In genomic region chr4:25760048-25760447, GRCh38 we compare ENCODE assay signal across 27 cellular contexts.
"Had no signal": no experiment of that assay in that cellular context is flagged by ENCODE, and none has a peak within 500 bp of the region (broad histone marks: within the 10 kb centered on the region; RNA-seq: fewer than 3 reads in every experiment).

No MANE protein-coding gene starts in this region.

- H3K27me3 ChIP-seq: left lung, neural progenitor cell, neutrophil, tibial nerve, uterus had no signal

- H3K4me1 ChIP-seq: lower lobe of right lung, neural progenitor cell, parathyroid adenoma, psoas muscle, right atrium auricular region, tibial nerve, uterus had no signal

- H3K4me2 ChIP-seq: neural progenitor cell had no signal

- H3K27ac ChIP-seq: left lung, lower lobe of right lung, neural progenitor cell, neutrophil, parathyroid adenoma, psoas muscle, right atrium auricular region, skin epidermis, tibial nerve, uterus had no signal

- H3K4me3 ChIP-seq: left lung, lower lobe of right lung, neural progenitor cell, psoas muscle, right atrium auricular region, skin epidermis, tibial nerve, uterus had no signal

- H2AFZ ChIP-seq: neural progenitor cell, parathyroid adenoma had no signal

- H3K9me3 ChIP-seq: left lung, lower lobe of right lung, neutrophil, psoas muscle, right atrium auricular region, tibial nerve, uterus had no signal

- H3K79me2 ChIP-seq: parathyroid adenoma had no signal

- ATAC-seq: left colon, lower lobe of right lung, psoas muscle, sciatic nerve had no signal

- FAIRE-seq: islet of Langerhans, kidney had no signal

- H3K9ac ChIP-seq: neural progenitor cell, parathyroid adenoma had no signal

- DNase-seq: hypothalamus; immature natural killer cell; kidney; left colon; left lung; lower lobe of right lung; mammary epithelial cell; mesendoderm; naive B cell; natural killer cell; nephron progenitor cell; occipital lobe; psoas muscle; stimulated activated CD4-positive, alpha-beta T cell treated with anti-CD3 and anti-CD28 coated beads, Interleukin-12 subunit alpha, Interleukin-12 subunit beta, amount 100 ng/mL, for 4 hours; stimulated activated CD4-positive, alpha-beta T cell treated with anti-CD3 and anti-CD28 coated beads, Interleukin-15, amount 100 ng/mL, for 24 hours; stimulated activated CD4-positive, alpha-beta T cell treated with anti-CD3 and anti-CD28 coated beads, Interleukin-2, amount 100 ng/mL, for 24 hours; stimulated activated CD4-positive, alpha-beta T cell treated with anti-CD3 and anti-CD28 coated beads, Interleukin-4, amount 100 ng/mL, for 1 hour; stimulated activated naive CD4-positive, alpha-beta T cell; uterus had no signal

- H3K36me3 ChIP-seq: right atrium auricular region, uterus had no signal
